In the genomic region with DNA sequence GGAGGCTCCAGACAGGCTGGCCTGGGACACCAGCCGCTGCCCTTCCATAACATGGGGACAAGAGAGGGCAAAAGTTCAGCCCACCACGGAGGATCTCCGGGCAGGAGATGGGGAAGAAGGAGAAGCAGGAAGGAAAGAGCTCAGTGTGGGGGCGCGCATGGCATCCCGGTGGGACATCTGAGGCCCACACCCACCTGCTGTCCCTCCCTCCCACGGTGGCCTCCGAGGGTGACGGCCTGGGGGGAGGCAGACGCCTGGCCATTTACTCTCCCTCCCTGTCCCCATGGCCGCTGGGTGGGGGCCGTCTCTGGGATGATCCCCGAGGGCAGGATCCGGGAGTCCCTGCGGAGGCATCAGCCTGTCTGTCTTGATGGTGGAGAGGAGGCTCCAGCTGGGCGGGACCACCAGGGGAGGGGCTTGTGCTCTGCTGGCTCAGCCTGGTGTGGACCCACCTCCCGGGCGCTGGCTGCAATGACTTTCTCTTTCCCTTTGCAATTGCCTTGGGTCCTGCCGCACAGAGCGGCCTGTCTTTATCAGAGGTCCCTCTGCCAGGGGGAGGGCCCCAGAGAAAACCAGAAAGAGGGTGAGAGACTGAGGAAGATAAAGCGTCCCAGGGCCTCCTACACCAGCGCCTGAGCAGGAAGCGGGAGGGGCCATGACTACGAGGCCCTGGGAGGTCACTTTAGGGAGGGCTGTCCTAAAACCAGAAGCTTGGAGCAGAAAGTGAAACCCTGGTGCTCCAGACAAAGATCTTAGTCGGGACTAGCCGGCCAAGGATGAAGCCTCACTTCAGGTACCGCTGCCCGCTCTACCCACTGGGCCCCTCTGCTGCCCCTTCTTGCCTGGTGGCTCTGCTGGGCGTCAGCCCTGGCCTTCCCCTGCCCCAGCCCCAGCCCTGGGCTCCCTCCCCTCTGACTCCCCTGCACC, we compare ENCODE assay signal across 8 cellular contexts. TPM values are rescaled to one million over a fixed set of nuclear protein-coding genes. Genes with fewer than 3 reads are reported as not detected.
A peak's percentile ranks its signal among the peaks of the same experiment; 100 is the strongest.
DNase-seq lines count a peak whose midpoint lies in the region; ATAC-seq and TF ChIP-seq lines count a peak whose summit lies in the region.
"Not testable (repeated sequence)": the region's sequence is repeated elsewhere in the genome, so short reads cannot be mapped to it uniquely, and the experiment has no call there.

A gene (plus strand): TSS at position 690 of the 927 bp plus-strand sequence. CDS start 87 bp downstream, at position 777.

- intact Hi-C loops in mucosa of descending colon (cut with DNase I, micrococcal nuclease): not testable (repeated sequence)

- DNase-seq in Caki2 (ENCODE audit: low read depth): peak; percentile 50
- DNase-seq in activated gamma-delta T cell treated with Interleukin-2 at 50 U/mL for 16 hours: peak; percentile 67
- peak; percentile 58 for DNase-seq in fibroblast of mammary gland (ENCODE audit: low read depth)
- DNase-seq in mucosa of descending colon: peak; percentile 59 to 73 (median 64)
- peak; percentile 57 for DNase-seq in stimulated activated naive B cell treated with anti-CD40 and anti-IgM and Interleukin-4, amounts not matched to agents 10 μg/mL and 1 μg/mL and 100 μg/mL, for 72 hours

- peaks cover 38 to 83% of the 10 kb centered on the region in 2 donors for H3K4me1 Mint-ChIP-seq in stimulated activated naive B cell treated with anti-CD40 and anti-IgM and Interleukin-4, amounts not matched to agents 10 μg/mL and 1 μg/mL and 100 μg/mL, for 72 hours

- not testable (repeated sequence) for H3K4me1 ChIP-seq in mucosa of descending colon (ENCODE audit: low read depth)

- in situ Hi-C loops in Caki2 (cut with HindIII; ENCODE audit: low pct_unique_long_range_greater_than_20kb, low sequenced_read_pairs): not testable (repeated sequence)

- H3K36me3 Mint-ChIP-seq in stimulated activated naive B cell treated with anti-CD40 and anti-IgM and Interleukin-4, amounts not matched to agents 10 μg/mL and 1 μg/mL and 100 μg/mL, for 72 hours: peaks cover 21 to 32% of the 10 kb centered on the region in 2 donors

- H3K9me3 Mint-ChIP-seq in stimulated activated naive B cell treated with anti-CD40 and anti-IgM and Interleukin-4, amounts not matched to agents 10 μg/mL and 1 μg/mL and 100 μg/mL, for 72 hours: not testable (repeated sequence)

- ATAC-seq in GM19468 (IDR thresholded peaks at IDR 0.05; ENCODE audit: extremely low read depth, unreplicated experiment) (peak; percentile 79), HG03354 (IDR thresholded peaks at IDR 0.05; ENCODE audit: poor library complexity, severe bottlenecking, unreplicated experiment) (peak; percentile 87), SK-N-SH treated with all-trans-retinoic acid at 6 μM for 48 hours (peak; percentile 87), mucosa of descending colon (peak; percentile 93)
- ATAC-seq in stimulated activated naive B cell treated with anti-CD40 and anti-IgM and Interleukin-4, amounts not matched to agents 10 μg/mL and 1 μg/mL and 100 μg/mL, for 72 hours (replicated peaks): peak; percentile 84 to 86

- H3K4me3 ChIP-seq in fibroblast of mammary gland (ENCODE audit: control insufficient read depth, low read depth, low read length): peak within 1 kb of the TSS; percentile 43
- H3K4me3 ChIP-seq in mucosa of descending colon: not testable (repeated sequence)

- TF ChIP-seq CTCF in fibroblast of mammary gland (conservative IDR thresholded peaks at IDR 0.05; ENCODE audit: control insufficient read depth, insufficient read depth, low read depth, low read length); mucosa of descending colon (IDR thresholded peaks at IDR 0.05): not testable (repeated sequence)

- not testable (repeated sequence) for H3K27me3 Mint-ChIP-seq in stimulated activated naive B cell treated with anti-CD40 and anti-IgM and Interleukin-4, amounts not matched to agents 10 μg/mL and 1 μg/mL and 100 μg/mL, for 72 hours

- peak within 1 kb of the TSS; percentile 93 to 95 for H3K4me3 Mint-ChIP-seq in stimulated activated naive B cell treated with anti-CD40 and anti-IgM and Interleukin-4, amounts not matched to agents 10 μg/mL and 1 μg/mL and 100 μg/mL, for 72 hours

- not testable (repeated sequence) for H3K36me3 ChIP-seq in mucosa of descending colon (ENCODE audit: low read depth)

- peak within 1 kb of the TSS; percentile 96 for H3K27ac Mint-ChIP-seq in stimulated activated naive B cell treated with anti-CD40 and anti-IgM and Interleukin-4, amounts not matched to agents 10 μg/mL and 1 μg/mL and 100 μg/mL, for 72 hours

- not testable (repeated sequence) for H3K9me3 ChIP-seq in mucosa of descending colon

RNA-seq across cellular contexts. Expression of the gene that starts here (rescaled TPM):
- total RNA-seq in Caki2 (2014; rRNA removed; shearing (Covaris generic); ENCODE audit: low replicate concordance): 14.7 and 15.5 TPM in 2 replicates
- 1 to 10 TPM; 5.7 to 6.2 (median 6.1) TPM for total RNA-seq in mucosa of descending colon
